Comparison of ENCODE assay signal across 8 cellular contexts in genomic region chr20:63273180-63273579, GRCh38. TPM values are rescaled to one million over a fixed set of nuclear protein-coding genes. Genes with fewer than 3 reads are reported as not detected.
A peak's percentile ranks its signal among the peaks of the same experiment; 100 is the strongest.
DNase-seq lines count a peak whose midpoint lies in the region; ATAC-seq and TF ChIP-seq lines count a peak whose summit lies in the region.

No MANE protein-coding gene starts in this region.

- peak overlapping the region; percentile 66 for H3K4me3 ChIP-seq in H7 (ENCODE audit: insufficient read depth, low read depth, low read length)
- peak overlapping the region; percentile 79 for H3K4me3 ChIP-seq in WERI-Rb-1 (ENCODE audit: low read depth, low read length)
- H3K4me3 ChIP-seq in right cardiac atrium (ENCODE audit: low read length), result peak overlapping the region; percentile 97
- peak overlapping the region; percentile 66 to 100 (median 97) for H3K4me3 ChIP-seq in skin epidermis

- under 1% methylated on average over 21 of the region's 21 CpGs for WGBS in right cardiac atrium

- H3K9me3 ChIP-seq in WERI-Rb-1 (ENCODE audit: severe bottlenecking) (no peaks in the 10 kb centered on the region), right cardiac atrium (ENCODE audit: control insufficient read depth, low read length) (no peaks in the 10 kb centered on the region)

- peaks cover 13% of the 10 kb centered on the region for H3K36me3 ChIP-seq in H7 (replicated peaks; ENCODE audit: control insufficient read depth, insufficient read depth, low read length)
- H3K36me3 ChIP-seq in WERI-Rb-1, result peaks cover 24% of the 10 kb centered on the region

- no peak for ATAC-seq in right cardiac atrium
- no peak for ATAC-seq in HG03521 (IDR thresholded peaks at IDR 0.05; ENCODE audit: unreplicated experiment)
- ATAC-seq in HG03571 (IDR thresholded peaks at IDR 0.05; ENCODE audit: unreplicated experiment), result no peak
- no peak for ATAC-seq in GM18870 (IDR thresholded peaks at IDR 0.05; ENCODE audit: unreplicated experiment)

- no peak for DNase-seq in H7
- no peak for DNase-seq in WERI-Rb-1
- no peak for DNase-seq in right cardiac atrium
- no peak for DNase-seq in NCI-H1105 treated with DMSO at 0.1 percent for 48 hours (lab: John Stamatoyannopoulos, UW)

- intact Hi-C loops in right cardiac atrium (cut with DNase I), result no loop called here

- H3K4me1 ChIP-seq in right cardiac atrium (ENCODE audit: control insufficient read depth, insufficient read depth, low read length), result peaks cover 6% of the 10 kb centered on the region

- H3K27ac ChIP-seq in WERI-Rb-1, result peak overlapping the region; percentile 72
- H3K27ac ChIP-seq in right cardiac atrium (ENCODE audit: low read length), result no peak overlapping the region
- H3K27ac ChIP-seq in skin epidermis, result peak overlapping the region; percentile 27 to 98 (median 87)

- TF ChIP-seq CTCF in WERI-Rb-1 (IDR thresholded peaks at IDR 0.05; ENCODE audit: low read depth, low read length), result no peak

- H3K27me3 ChIP-seq in H7 (ENCODE audit: control insufficient read depth, insufficient read depth, low read length), result no peaks in the 10 kb centered on the region
- H3K27me3 ChIP-seq in WERI-Rb-1 (ENCODE audit: insufficient read depth, low read depth, severe bottlenecking), result no peaks in the 10 kb centered on the region
- H3K27me3 ChIP-seq in right cardiac atrium (ENCODE audit: control insufficient read depth, insufficient read depth), result no peaks in the 10 kb centered on the region

RNA-seq across cellular contexts. Expression of gene ARFGAP1, which starts 0.6 kb away (rescaled TPM):
- 88.0 and 114 TPM in 2 replicates for total RNA-seq in H7 (2014; rRNA removed; shearing (Covaris generic))
- total RNA-seq in right cardiac atrium, result 10 to 100 TPM; 39.5 to 50.7 (median 41.7) TPM
- 36.9 TPM for polyA plus RNA-seq in right cardiac atrium

RNA-seq across cellular contexts. Expression of gene NKAIN4, which starts 18.9 kb away (rescaled TPM):
- 3.0 and 4.8 TPM in 2 replicates for total RNA-seq in H7 (2014; rRNA removed; shearing (Covaris generic))
- not detected for total RNA-seq in right cardiac atrium
- polyA plus RNA-seq in right cardiac atrium, result not detected

RNA-seq across cellular contexts. Expression of gene COL20A1, which starts 19.8 kb away (rescaled TPM):
- total RNA-seq in H7 (2014; rRNA removed; shearing (Covaris generic)), result 0.17 and 0.70 TPM in 2 replicates
- total RNA-seq in right cardiac atrium, result not detected
- not detected for polyA plus RNA-seq in right cardiac atrium

RNA-seq across cellular contexts. Expression of gene BIRC7, which starts 37.5 kb away (rescaled TPM):
- 0.26 TPM in 1 of 2 replicates, not detected in the other for total RNA-seq in H7 (2014; rRNA removed; shearing (Covaris generic))
- total RNA-seq in right cardiac atrium, result not detected
- polyA plus RNA-seq in right cardiac atrium, result not detected

RNA-seq across cellular contexts. Expression of gene YTHDF1, which starts 57.2 kb away (rescaled TPM):
- total RNA-seq in H7 (2014; rRNA removed; shearing (Covaris generic)), result 32.6 and 36.0 TPM in 2 replicates
- total RNA-seq in right cardiac atrium, result 10 to 100 TPM; 23.0 to 27.6 (median 25.2) TPM
- polyA plus RNA-seq in right cardiac atrium, result 15.3 TPM
